ENCODE assay signal across 23 cellular contexts in the genomic region with DNA sequence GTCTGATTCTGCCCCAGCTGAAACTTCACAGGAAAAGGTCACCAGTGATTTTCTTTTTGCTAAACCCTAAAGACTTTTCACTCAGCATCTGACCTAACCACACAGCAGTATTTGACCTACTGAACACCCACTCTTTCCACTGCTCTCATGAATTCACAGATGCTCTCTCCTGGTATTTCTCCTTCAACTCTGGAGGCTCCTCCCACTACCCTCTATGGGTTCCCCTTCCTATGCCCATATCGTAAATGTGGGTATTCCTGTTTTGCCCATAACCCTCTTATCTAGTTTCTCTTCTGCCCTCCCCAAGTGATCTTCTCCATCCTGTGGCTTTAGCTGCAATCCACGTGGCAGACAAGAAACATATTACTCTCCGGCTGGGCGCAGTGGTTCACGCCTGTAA. TPM values are rescaled to one million over a fixed set of nuclear protein-coding genes. Genes with fewer than 3 reads are reported as not detected.
A peak's percentile ranks its signal among the peaks of the same experiment; 100 is the strongest.
DNase-seq lines count a peak whose midpoint lies in the region; ATAC-seq lines count a peak whose summit lies in the region.
"Had no signal": no experiment of that assay in that cellular context is flagged by ENCODE, and none has a peak within 500 bp of the region (broad histone marks: within the 10 kb centered on the region; RNA-seq: fewer than 3 reads in every experiment).

No MANE protein-coding gene starts in this region.

- H3K4me3 Mint-ChIP-seq in activated T-cell treated with anti-CD3 and anti-CD28 coated beads, Interleukin-2, amount 50 U/mL, for 24 hours: peak overlapping the region; percentile 6
- no peak overlapping the region for H3K4me3 Mint-ChIP-seq in T-helper 17 cell
- peak overlapping the region; percentile 77 for H3K4me3 Mint-ChIP-seq in stimulated activated naive CD8-positive, alpha-beta T cell treated with anti-CD3 and anti-CD28 coated beads, Interleukin-15, Interleukin-2, amounts not matched to agents 100 ng/mL and 50 ng/mL, for 24 hours

- peaks cover 2% of the 10 kb centered on the region for H3K36me3 Mint-ChIP-seq in activated T-cell treated with anti-CD3 and anti-CD28 coated beads, Interleukin-2, amount 50 U/mL, for 24 hours (ENCODE audit: low read depth)
- peaks cover 7% of the 10 kb centered on the region for H3K36me3 Mint-ChIP-seq in T-helper 17 cell (ENCODE audit: low read depth)
- H3K36me3 Mint-ChIP-seq in stimulated activated naive CD8-positive, alpha-beta T cell treated with anti-CD3 and anti-CD28 coated beads, Interleukin-15, Interleukin-2, amounts not matched to agents 100 ng/mL and 50 ng/mL, for 24 hours (ENCODE audit: low read depth): peaks cover 17% of the 10 kb centered on the region

- ATAC-seq in T-helper 17 cell (no peak), left colon (peak; percentile 10)
- ATAC-seq: heart right ventricle, HepG2 had no signal

- H3K9me3 ChIP-seq in T-helper 17 cell (ENCODE audit: control insufficient read depth, low read length, poor library complexity, severe bottlenecking): no peaks in the 10 kb centered on the region
- H3K9me3 ChIP-seq: heart right ventricle, suprapubic skin had no signal

- H3K9me3 Mint-ChIP-seq in activated T-cell treated with anti-CD3 and anti-CD28 coated beads, Interleukin-2, amount 50 U/mL, for 24 hours: no peaks in the 10 kb centered on the region
- no peaks in the 10 kb centered on the region for H3K9me3 Mint-ChIP-seq in stimulated activated naive CD8-positive, alpha-beta T cell treated with anti-CD3 and anti-CD28 coated beads, Interleukin-15, Interleukin-2, amounts not matched to agents 100 ng/mL and 50 ng/mL, for 24 hours
- H3K9me3 Mint-ChIP-seq: CD4-positive, CD25-positive, alpha-beta regulatory T cell had no signal

- no peak for DNase-seq in activated T-cell treated with anti-CD3 and anti-CD28 coated beads, Interleukin-2, amount 50 U/mL, for 24 hours
- DNase-seq in activated T-cell treated with anti-CD3 and anti-CD28 coated beads for 4 hours (no peak), T-helper 17 cell (no peak), left colon (no peak), substantia nigra (lab: John Stamatoyannopoulos, UW) (no peak), NCI-H526 (lab: John Stamatoyannopoulos, UW) (no peak), GOT3 (lab: John Stamatoyannopoulos, UW) (no peak)
- DNase-seq: activated CD8-positive, alpha-beta memory T cell treated with anti-CD3 and anti-CD28 coated beads for 24 hours; activated effector memory CD4-positive, alpha-beta T cell treated with Interleukin-2 at 50 U/mL for 16 hours; aorta; CD4-positive, CD25-positive, alpha-beta regulatory T cell; central memory CD4-positive, alpha-beta T cell; heart right ventricle; NCI-H1694; NCI-H82; occipital lobe; retina; Right ventricle myocardium superior; stimulated activated CD4-positive, alpha-beta T cell treated with anti-CD3 and anti-CD28 coated beads, Interleukin-4, amount 100 ng/mL, for 4 hours had no signal

- H3K27ac Mint-ChIP-seq in activated T-cell treated with anti-CD3 and anti-CD28 coated beads, Interleukin-2, amount 50 U/mL, for 24 hours: peak overlapping the region; percentile 83
- H3K27ac Mint-ChIP-seq in T-helper 17 cell: peak overlapping the region; percentile 85
- peak overlapping the region; percentile 94 for H3K27ac Mint-ChIP-seq in stimulated activated naive CD8-positive, alpha-beta T cell treated with anti-CD3 and anti-CD28 coated beads, Interleukin-15, Interleukin-2, amounts not matched to agents 100 ng/mL and 50 ng/mL, for 24 hours

- no peak overlapping the region for H3K27ac ChIP-seq in substantia nigra (ENCODE audit: low read depth, low read length, poor library complexity, severe bottlenecking)
- H3K27ac ChIP-seq: epithelial cell of prostate, heart right ventricle, suprapubic skin had no signal

- no peaks in the 10 kb centered on the region for H3K27me3 Mint-ChIP-seq in activated T-cell treated with anti-CD3 and anti-CD28 coated beads, Interleukin-2, amount 50 U/mL, for 24 hours
- no peaks in the 10 kb centered on the region for H3K27me3 Mint-ChIP-seq in T-helper 17 cell
- H3K27me3 Mint-ChIP-seq in stimulated activated naive CD8-positive, alpha-beta T cell treated with anti-CD3 and anti-CD28 coated beads, Interleukin-15, Interleukin-2, amounts not matched to agents 100 ng/mL and 50 ng/mL, for 24 hours: no peaks in the 10 kb centered on the region
- H3K27me3 Mint-ChIP-seq: CD4-positive, CD25-positive, alpha-beta regulatory T cell had no signal

- H3K4me1 Mint-ChIP-seq in activated T-cell treated with anti-CD3 and anti-CD28 coated beads, Interleukin-2, amount 50 U/mL, for 24 hours (ENCODE audit: low read depth): peaks cover 47% of the 10 kb centered on the region
- H3K4me1 Mint-ChIP-seq in T-helper 17 cell: peaks cover 31% of the 10 kb centered on the region
- H3K4me1 Mint-ChIP-seq in stimulated activated naive CD8-positive, alpha-beta T cell treated with anti-CD3 and anti-CD28 coated beads, Interleukin-15, Interleukin-2, amounts not matched to agents 100 ng/mL and 50 ng/mL, for 24 hours (ENCODE audit: low read depth): peaks cover 60% of the 10 kb centered on the region

- intact Hi-C loops in left colon (cut with DNase I, micrococcal nuclease): no loop called here

RNA-seq across cellular contexts. Expression of gene PLEKHM3, which starts 7.6 kb away (rescaled TPM):
- 10 to 100 TPM; 14.3 to 14.4 TPM for total RNA-seq in T-helper 17 cell
- 10 to 100 TPM in 1 of 2 donors, 1 to 10 TPM in 1; 9.8 to 10.4 TPM for total RNA-seq in left colon
